Comparison of ENCODE assay signal across 20 cellular contexts in the genomic region with DNA sequence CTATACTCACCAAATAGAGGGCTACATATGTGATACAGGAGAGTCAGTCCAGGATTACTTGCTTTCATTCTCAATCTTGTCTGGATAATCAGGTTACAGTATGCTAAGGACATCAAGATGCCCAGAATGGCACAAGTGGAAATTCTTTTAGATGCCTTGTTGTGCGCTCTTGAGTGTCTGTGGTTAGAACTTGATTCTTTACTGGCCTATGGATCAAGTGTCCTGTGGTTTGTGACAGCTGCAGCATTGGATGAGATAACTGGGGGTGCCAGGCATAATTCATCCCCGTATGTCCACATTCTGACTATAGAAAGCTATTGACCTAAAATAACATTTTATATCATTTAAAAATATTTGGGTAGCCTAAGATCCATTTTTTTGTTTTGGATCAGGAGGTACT. TPM values are rescaled to one million over a fixed set of nuclear protein-coding genes. Genes with fewer than 3 reads are reported as not detected.
DNase-seq lines count a peak whose midpoint lies in the region; ATAC-seq and TF ChIP-seq lines count a peak whose summit lies in the region.
"Had no signal": no experiment of that assay in that cellular context is flagged by ENCODE, and none has a peak within 500 bp of the region (broad histone marks: within the 10 kb centered on the region; RNA-seq: fewer than 3 reads in every experiment).

No MANE protein-coding gene starts in this region.

- TF ChIP-seq CTCF in GM06990 (IDR thresholded peaks at IDR 0.05; ENCODE audit: insufficient read depth, low read length, poor library complexity, severe bottlenecking) = no peak

- peaks cover 22% of the 10 kb centered on the region for H3K36me3 Mint-ChIP-seq in CD4-positive, CD25-positive, alpha-beta regulatory T cell

- peaks cover 38% of the 10 kb centered on the region for H3K4me1 ChIP-seq in CD4-positive, CD25-positive, alpha-beta regulatory T cell (ENCODE audit: control insufficient read depth, insufficient read depth, low read length, poor library complexity, severe bottlenecking)
- H3K4me1 ChIP-seq in endocrine pancreas (ENCODE audit: control insufficient read depth, insufficient read depth, low read length) = peaks cover 34% of the 10 kb centered on the region

- peak overlapping the region in 1 of 4 donors; percentile 9 for H3K4me3 Mint-ChIP-seq in CD4-positive, CD25-positive, alpha-beta regulatory T cell
- H3K4me3 Mint-ChIP-seq: activated T-cell treated with anti-CD3 and anti-CD28 coated beads, Interleukin-2, amount 50 U/mL, for 4 hours had no signal

- no peaks in the 10 kb centered on the region for H3K27me3 Mint-ChIP-seq in CD4-positive, CD25-positive, alpha-beta regulatory T cell

- no peak overlapping the region for H3K27ac ChIP-seq in CD4-positive, CD25-positive, alpha-beta regulatory T cell (ENCODE audit: insufficient read depth, low read length, poor library complexity, severe bottlenecking)
- H3K27ac ChIP-seq: epithelial cell of prostate, suprapubic skin, VCaP had no signal

- no peaks in the 10 kb centered on the region for H3K9me3 ChIP-seq in CD4-positive, CD25-positive, alpha-beta regulatory T cell (ENCODE audit: control insufficient read depth in 2 of 2, low read length in 2 of 2)
- H3K9me3 ChIP-seq in endocrine pancreas (ENCODE audit: control insufficient read depth, low read length) = no peaks in the 10 kb centered on the region
- H3K9me3 ChIP-seq: suprapubic skin had no signal

- H3K36me3 ChIP-seq in CD4-positive, CD25-positive, alpha-beta regulatory T cell (ENCODE audit: control insufficient read depth, insufficient read depth, low read length) = no peaks in the 10 kb centered on the region
- H3K36me3 ChIP-seq in GM06990 (ENCODE audit: control insufficient read depth, insufficient read depth, low read length) (peaks cover 2% of the 10 kb centered on the region; the same call in 1 of the 2 replicates), endocrine pancreas (ENCODE audit: control insufficient read depth, insufficient read depth, low read length) (no peaks in the 10 kb centered on the region), H7 (replicated peaks; ENCODE audit: control insufficient read depth, insufficient read depth, low read length) (no peaks in the 10 kb centered on the region)
- H3K36me3 ChIP-seq: suprapubic skin had no signal

- H3K9ac ChIP-seq in endocrine pancreas (ENCODE audit: control insufficient read depth, insufficient read depth, low read length) = no peak overlapping the region

- peaks cover 37 to 68% (median 59%) of the 10 kb centered on the region in 4 donors for H3K4me1 Mint-ChIP-seq in CD4-positive, CD25-positive, alpha-beta regulatory T cell

- no peak for ATAC-seq in CD4-positive, CD25-positive, alpha-beta regulatory T cell (ENCODE audit: low read depth in 2 of 2)
- ATAC-seq in HG02642 (IDR thresholded peaks at IDR 0.05; ENCODE audit: poor library complexity, unreplicated experiment) = no peak
- ATAC-seq: activated naive CD4-positive, alpha-beta T cell treated with anti-CD3 and anti-CD28 coated beads, Interleukin-2, amount 50 U/mL, for 72 hours; activated T-cell treated with anti-CD3 and anti-CD28 coated beads, Interleukin-2, amount 50 U/mL, for 4 hours; foreskin keratinocyte; Panc1 had no signal

- peaks cover 0 to 1% (median 0%) of the 10 kb centered on the region in 7 donors for H3K9me3 Mint-ChIP-seq in CD4-positive, CD25-positive, alpha-beta regulatory T cell
- H3K9me3 Mint-ChIP-seq: activated T-cell treated with anti-CD3 and anti-CD28 coated beads, Interleukin-2, amount 50 U/mL, for 4 hours had no signal

- H3K27ac Mint-ChIP-seq in CD4-positive, CD25-positive, alpha-beta regulatory T cell = peak overlapping the region in 2 of 3 donors; percentile 6
- H3K27ac Mint-ChIP-seq: activated naive CD4-positive, alpha-beta T cell treated with anti-CD3 and anti-CD28 coated beads, Interleukin-2, amount 50 U/mL, for 72 hours had no signal

- no peaks in the 10 kb centered on the region for H3K27me3 ChIP-seq in CD4-positive, CD25-positive, alpha-beta regulatory T cell (ENCODE audit: control insufficient read depth, insufficient read depth, low read length)
- H3K27me3 ChIP-seq in GM06990 (replicated peaks; ENCODE audit: control insufficient read depth, insufficient read depth, low read length) (no peaks in the 10 kb centered on the region), endocrine pancreas (ENCODE audit: control insufficient read depth, insufficient read depth, low read length) (no peaks in the 10 kb centered on the region), H7 (ENCODE audit: control insufficient read depth, insufficient read depth, low read length) (no peaks in the 10 kb centered on the region)
- H3K27me3 ChIP-seq: foreskin keratinocyte, suprapubic skin had no signal

- DNase-seq in CD4-positive, CD25-positive, alpha-beta regulatory T cell = no peak
- no peak for DNase-seq in GM06990 (ENCODE audit: extremely low read depth, insufficient read length)
- DNase-seq in NCI-H510A treated with DMSO at 0.1 percent for 48 hours (lab: John Stamatoyannopoulos, UW) = peak; percentile 40
- DNase-seq in NCI-H446 (lab: John Stamatoyannopoulos, UW) = no peak
- no peak for DNase-seq in NCI-H345 (lab: John Stamatoyannopoulos, UW)
- DNase-seq in H7 = no peak
- DNase-seq: activated CD4-positive, alpha-beta T cell treated with anti-CD3 and anti-CD28 coated beads, Interleukin-2, amount 50 U/mL, for 48 hours; activated T-cell treated with anti-CD3 and anti-CD28 coated beads, Interleukin-2, amount 50 U/mL, for 4 hours; foreskin keratinocyte; Karpas-422; midbrain; NCI-H524 treated with DMSO at 0.1 percent for 48 hours; SW 1271 had no signal

- no peak overlapping the region for H3K4me3 ChIP-seq in CD4-positive, CD25-positive, alpha-beta regulatory T cell (ENCODE audit: low read depth, low read length)
- H3K4me3 ChIP-seq in GM06990 (replicated peaks; ENCODE audit: low read depth, low read length) (peak overlapping the region; percentile 17; the same call in 1 of the 2 replicates), endocrine pancreas (ENCODE audit: control insufficient read depth, insufficient read depth, low read length) (peak overlapping the region; percentile 41), H7 (ENCODE audit: insufficient read depth, low read depth, low read length) (no peak overlapping the region)
- H3K4me3 ChIP-seq: suprapubic skin had no signal

RNA-seq across cellular contexts. Expression of a gene that starts 40.1 kb away (rescaled TPM):
- total RNA-seq in CD4-positive, CD25-positive, alpha-beta regulatory T cell = 36.4 TPM
- polyA plus RNA-seq in CD4-positive, CD25-positive, alpha-beta regulatory T cell = 10 to 100 TPM; 57.9 to 81.4 (median 68.5) TPM
- 19.5 and 26.2 TPM in 2 replicates for total RNA-seq in H7 (2014; rRNA removed; shearing (Covaris generic))

Comparison
In these comparisons a context has a peak if more than half of its experiments do, and no peak if none do; other contexts are left out.
1. H3K4me3 ChIP-seq: peak in GM06990 (single experiment) and endocrine pancreas (single experiment); none in CD4-positive, CD25-positive, alpha-beta regulatory T cell (single experiment) and H7 (single experiment).